27 cellular contexts compared by ENCODE assay signal in genomic region chr5:138966236-138966985, GRCh38.
"Had no signal": no experiment of that assay in that cellular context is flagged by ENCODE, and none has a peak within 500 bp of the region (broad histone marks: within the 10 kb centered on the region; RNA-seq: fewer than 3 reads in every experiment).

No MANE protein-coding gene starts in this region.

- ATAC-seq: activated CD8-positive, alpha-beta memory T cell treated with anti-CD3 and anti-CD28 coated beads, Interleukin-2, amount 10 ng/mL, durations not matched to agents 7 days and 5 days; activated CD8-positive, alpha-beta T cell treated with anti-CD3 and anti-CD28 coated beads for 36 hours; activated naive CD4-positive, alpha-beta T cell treated with anti-CD3 and anti-CD28 coated beads, Interleukin-2, amount 50 U/mL, for 72 hours; esophagus mucosa; gastrocnemius medialis; left ventricle myocardium superior; natural killer cell; pancreas; sciatic nerve; stimulated activated memory B cell treated with anti-CD40 and anti-IgM and Interleukin-4, amounts not matched to agents 10 μg/mL and 1 μg/mL and 100 μg/mL, for 72 hours had no signal

- H3K36me3 ChIP-seq: ascending aorta, gastrocnemius medialis, neutrophil, pancreas, stomach, suprapubic skin, tibial nerve, vagina, WERI-Rb-1 had no signal

- H3K4me3 ChIP-seq: ascending aorta, gastrocnemius medialis, pancreas, stomach, suprapubic skin, tibial nerve, vagina had no signal

- H3K27me3 ChIP-seq: ascending aorta, gastrocnemius medialis, neutrophil, pancreas, stomach, suprapubic skin, tibial nerve, vagina had no signal

- H3K4me1 ChIP-seq: suprapubic skin had no signal

- DNase-seq: activated CD4-positive, alpha-beta T cell treated with anti-CD3 and anti-CD28 coated beads, Interleukin-2, amount 10 ng/mL, durations not matched to agents 7 days and 5 days; activated CD4-positive, CD25-positive, alpha-beta regulatory T cell treated with anti-CD3 and anti-CD28 coated beads, Interleukin-2, amount 50 U/mL, for 72 hours; activated CD8-positive, alpha-beta memory T cell treated with anti-CD3 and anti-CD28 coated beads, Interleukin-2, amount 10 ng/mL, durations not matched to agents 7 days and 5 days; activated CD8-positive, alpha-beta T cell treated with anti-CD3 and anti-CD28 coated beads for 36 hours; activated T-cell treated with anti-CD3 and anti-CD28 coated beads for 4 hours; effector memory CD4-positive, alpha-beta T cell; gastrocnemius medialis; hippocampal formation; kidney glomerular epithelial cell; left ventricle myocardium superior; mammary epithelial cell; midbrain; natural killer cell; pancreas; stomach; WERI-Rb-1 had no signal

- FAIRE-seq: colon, pancreas, small intestine had no signal

- H3K27ac ChIP-seq: ascending aorta, gastrocnemius medialis, neutrophil, stomach, suprapubic skin, vagina had no signal

- H3K9me3 ChIP-seq: ascending aorta, gastrocnemius medialis, neutrophil, pancreas, stomach, suprapubic skin, tibial nerve, vagina had no signal
